ENCODE assay signal across 38 cellular contexts in the genomic region with DNA sequence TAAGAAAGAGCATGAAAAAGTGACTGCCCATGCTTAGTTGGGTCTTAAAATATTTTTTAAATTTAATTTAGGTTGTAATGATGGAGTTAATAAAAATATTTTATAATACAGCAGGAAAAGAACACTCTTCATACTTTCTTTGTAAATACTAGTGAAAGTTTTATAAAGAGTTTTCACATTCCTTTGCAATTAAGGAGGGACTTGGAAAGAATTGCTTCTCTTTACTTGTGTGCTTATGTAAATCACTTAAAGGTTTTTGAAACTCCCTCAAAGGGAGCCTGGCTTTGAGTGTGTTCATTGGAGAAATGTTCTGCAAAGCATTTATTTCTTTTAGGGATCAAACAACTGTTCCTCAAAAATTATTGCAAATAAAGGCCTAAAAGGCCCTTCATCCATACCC. TPM values are rescaled to one million over a fixed set of nuclear protein-coding genes. Genes with fewer than 3 reads are reported as not detected.
DNase-seq lines count a peak whose midpoint lies in the region; ATAC-seq, FAIRE-seq and TF ChIP-seq lines count a peak whose summit lies in the region.
"Had no signal": no experiment of that assay in that cellular context is flagged by ENCODE, and none has a peak within 500 bp of the region (broad histone marks: within the 10 kb centered on the region; RNA-seq: fewer than 3 reads in every experiment).

No MANE protein-coding gene starts in this region.

- H3K27me3 ChIP-seq in left lung: no peaks in the 10 kb centered on the region
- H3K27me3 ChIP-seq in osteoblast (ENCODE audit: insufficient read depth, low read length): no peaks in the 10 kb centered on the region
- no peaks in the 10 kb centered on the region for H3K27me3 ChIP-seq in upper lobe of right lung
- H3K27me3 ChIP-seq: BE2C; BLaER1; BLaER1 treated with 17β-estradiol and CSF1 and Interleukin-3, amounts not matched to agents 10 nM and 100 nM had no signal

- no peak overlapping the region for H2AFZ ChIP-seq in osteoblast (ENCODE audit: low read length)

- peak; percentile 94 for ATAC-seq in left lung
- ATAC-seq in upper lobe of right lung: peak; percentile 54
- ATAC-seq: A549; CD8-positive, alpha-beta T cell had no signal

- H4K20me1 ChIP-seq in osteoblast (ENCODE audit: insufficient read depth, low read length): no peaks in the 10 kb centered on the region
- H4K20me1 ChIP-seq: BLaER1; BLaER1 treated with 17β-estradiol and CSF1 and Interleukin-3, amounts not matched to agents 10 nM and 100 nM had no signal

- H3K36me3 ChIP-seq in SK-N-MC (ENCODE audit: insufficient read depth, low read length) (no peaks in the 10 kb centered on the region), left lung (no peaks in the 10 kb centered on the region), osteoblast (ENCODE audit: insufficient read depth, low read length) (no peaks in the 10 kb centered on the region), upper lobe of right lung (no peaks in the 10 kb centered on the region)
- H3K36me3 ChIP-seq: BE2C; BLaER1; BLaER1 treated with 17β-estradiol and CSF1 and Interleukin-3, amounts not matched to agents 10 nM and 100 nM had no signal

- TF ChIP-seq CTCF in left lung (IDR thresholded peaks at IDR 0.05) (no peak), osteoblast (IDR thresholded peaks at IDR 0.05; ENCODE audit: extremely low read depth, low read depth, low read length) (no peak), upper lobe of right lung (IDR thresholded peaks at IDR 0.05) (no peak), endothelial cell (IDR thresholded peaks at IDR 0.05; ENCODE audit: unreplicated experiment) (no peak)

- no peaks in the 10 kb centered on the region for H3K9me3 Mint-ChIP-seq in endothelial cell (ENCODE audit: unreplicated experiment)
- H3K9me3 Mint-ChIP-seq: CD4-positive, alpha-beta T cell; CD8-positive, alpha-beta T cell had no signal

- intact Hi-C loops in left lung (cut with DNase I): no loop called here
- intact Hi-C loops in upper lobe of right lung (cut with DNase I): no loop called here

- H3K27ac Mint-ChIP-seq in endothelial cell (ENCODE audit: unreplicated experiment): no peak overlapping the region
- H3K27ac Mint-ChIP-seq: B cell; CD4-positive, alpha-beta memory T cell; CD4-positive, alpha-beta T cell; CD4-positive, CD25-positive, alpha-beta regulatory T cell; CD8-positive, alpha-beta memory T cell; CD8-positive, alpha-beta T cell had no signal

- H3K27me3 Mint-ChIP-seq in endothelial cell (ENCODE audit: unreplicated experiment): peaks cover 3% of the 10 kb centered on the region
- H3K27me3 Mint-ChIP-seq: B cell; CD4-positive, alpha-beta T cell; CD4-positive, CD25-positive, alpha-beta regulatory T cell had no signal

- H3K4me2 ChIP-seq in osteoblast (ENCODE audit: insufficient read depth, low read length): no peak overlapping the region
- H3K4me2 ChIP-seq: A549; BLaER1; BLaER1 treated with 17β-estradiol and CSF1 and Interleukin-3, amounts not matched to agents 10 nM and 100 nM had no signal

- H3K4me1 ChIP-seq in left lung (no peaks in the 10 kb centered on the region), osteoblast (ENCODE audit: insufficient read depth, low read length) (no peaks in the 10 kb centered on the region), upper lobe of right lung (no peaks in the 10 kb centered on the region)
- H3K4me1 ChIP-seq: A549; BE2C; BLaER1; BLaER1 treated with 17β-estradiol and CSF1 and Interleukin-3, amounts not matched to agents 10 nM and 100 nM; Caco-2 had no signal

- FAIRE-seq in HTR-8/SVneo (lab: Jason Lieb, UNC): no peak
- FAIRE-seq: A204.1, A549, D721Med had no signal

- H3K4me3 ChIP-seq in SK-N-MC (no peak overlapping the region; the same call in 1 of the 2 replicates), left lung (no peak overlapping the region), osteoblast (ENCODE audit: insufficient read depth, low read length) (no peak overlapping the region), upper lobe of right lung (no peak overlapping the region)
- H3K4me3 ChIP-seq: A549; BLaER1; BLaER1 treated with 17β-estradiol and CSF1 and Interleukin-3, amounts not matched to agents 10 nM and 100 nM had no signal

- H3K27ac ChIP-seq in SK-N-MC (peak overlapping the region; percentile 61; the same call in 1 of the 2 replicates), left lung (peak overlapping the region in 1 of 2 donors; percentile 39), osteoblast (ENCODE audit: low read depth, low read length) (no peak overlapping the region), upper lobe of right lung (peak overlapping the region; percentile 24)
- H3K27ac ChIP-seq: 22Rv1; A549; BLaER1; BLaER1 treated with 17β-estradiol and CSF1 and Interleukin-3, amounts not matched to agents 10 nM and 100 nM; C4-2B had no signal

- H3K4me3 Mint-ChIP-seq in endothelial cell (ENCODE audit: unreplicated experiment): no peak overlapping the region
- H3K4me3 Mint-ChIP-seq: B cell; CD14-positive monocyte; CD4-positive, alpha-beta memory T cell; CD4-positive, alpha-beta T cell; CD4-positive, CD25-positive, alpha-beta regulatory T cell; CD8-positive, alpha-beta memory T cell; CD8-positive, alpha-beta T cell had no signal

- H3K9me3 ChIP-seq in SK-N-MC (ENCODE audit: low read depth, low read length): no peaks in the 10 kb centered on the region
- H3K9me3 ChIP-seq in left lung: no peaks in the 10 kb centered on the region
- H3K9me3 ChIP-seq in osteoblast (ENCODE audit: low read depth, low read length): no peaks in the 10 kb centered on the region
- no peaks in the 10 kb centered on the region for H3K9me3 ChIP-seq in upper lobe of right lung
- H3K9me3 ChIP-seq: A549, BE2C, BLaER1, Caco-2 had no signal

- H3K36me3 Mint-ChIP-seq in endothelial cell (ENCODE audit: low read depth, unreplicated experiment): no peaks in the 10 kb centered on the region
- H3K36me3 Mint-ChIP-seq: CD14-positive monocyte; CD4-positive, alpha-beta memory T cell; CD4-positive, CD25-positive, alpha-beta regulatory T cell; CD8-positive, alpha-beta memory T cell; CD8-positive, alpha-beta T cell had no signal

- DNase-seq in SK-N-MC (ENCODE audit: low read depth, low spot score) (no peak), left lung (no peak), osteoblast (ENCODE audit: insufficient read length, low spot score, missing footprints) (peak; percentile 72), upper lobe of right lung (no peak), endothelial cell (ENCODE audit: low spot score) (no peak), HTR-8/SVneo (ENCODE audit: insufficient read length, low spot score) (no peak), EL (no peak), OCI-M1 (lab: John Stamatoyannopoulos, UW) (no peak)
- DNase-seq: 8988T; ACHN; AML-193; BE2C; C1 segment of cervical spinal cord; Caco-2; Calu3; CD4-positive, alpha-beta memory T cell; CD4-positive, alpha-beta T cell; CD4-positive, CD25-positive, alpha-beta regulatory T cell; CD8-positive, alpha-beta memory T cell; CD8-positive, alpha-beta T cell; COR-L47; DMS 273 treated with DMSO at 0.1 percent for 48 hours; DMS153; DMS53; DMS79; DMS79 treated with DMSO at 0.1 percent for 48 hours; DND-41 had no signal

- no peaks in the 10 kb centered on the region for H3K79me2 ChIP-seq in osteoblast (ENCODE audit: insufficient read depth, low read length)

- H3K4me1 Mint-ChIP-seq in endothelial cell (ENCODE audit: unreplicated experiment): no peaks in the 10 kb centered on the region
- H3K4me1 Mint-ChIP-seq: B cell; CD14-positive monocyte; CD4-positive, alpha-beta memory T cell; CD4-positive, CD25-positive, alpha-beta regulatory T cell; CD8-positive, alpha-beta memory T cell had no signal

- no peak overlapping the region for H3K9ac ChIP-seq in SK-N-MC (ENCODE audit: insufficient read length)
- H3K9ac ChIP-seq: BLaER1; BLaER1 treated with 17β-estradiol and CSF1 and Interleukin-3, amounts not matched to agents 10 nM and 100 nM had no signal

RNA-seq across cellular contexts. Expression of a gene that starts 11.6 kb away (rescaled TPM):
- total RNA-seq in left lung: under 1 TPM in 1 of 2 donors, not detected in 1; 0.82 TPM
- not detected in 2 replicates for total RNA-seq in osteoblast
- not detected for total RNA-seq in upper lobe of right lung
- not detected for total RNA-seq in endothelial cell (ENCODE audit: unreplicated experiment)
- total RNA-seq: A172; B cell; Caco-2; Calu3; CD4-positive, alpha-beta memory T cell; CD4-positive, alpha-beta T cell; CD4-positive, CD25-positive, alpha-beta regulatory T cell; CD8-positive, alpha-beta memory T cell; CD8-positive, alpha-beta T cell; Daoy had no signal
